27 cellular contexts compared by ENCODE assay signal in the genomic region with DNA sequence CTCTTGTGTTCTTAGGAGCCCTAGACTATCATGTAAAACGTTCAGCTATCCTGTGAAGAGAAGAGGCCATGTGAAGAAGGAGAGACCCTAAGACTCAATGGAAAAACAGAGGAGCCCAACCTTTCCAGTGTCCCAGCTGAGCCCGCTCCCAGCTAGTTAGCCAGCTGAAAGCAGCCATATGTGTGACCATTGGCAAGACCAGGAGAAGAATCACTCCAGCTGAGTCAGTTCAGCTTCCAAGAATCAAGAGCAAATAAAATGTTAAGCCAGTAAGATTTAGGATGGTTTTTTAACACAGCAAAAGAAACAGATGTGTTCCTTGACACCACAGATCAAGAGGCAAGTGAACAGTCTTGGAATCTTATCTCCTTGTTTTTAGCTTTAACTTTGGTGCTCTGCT.
DNase-seq lines count a peak whose midpoint lies in the region; ATAC-seq and TF ChIP-seq lines count a peak whose summit lies in the region.
"Had no signal": no experiment of that assay in that cellular context is flagged by ENCODE, and none has a peak within 500 bp of the region (broad histone marks: within the 10 kb centered on the region; RNA-seq: fewer than 3 reads in every experiment).

No MANE protein-coding gene starts in this region.

- H3K9me3 ChIP-seq in SJSA1 (replicated peaks), result no peaks in the 10 kb centered on the region
- no peaks in the 10 kb centered on the region for H3K9me3 ChIP-seq in heart left ventricle
- H3K9me3 ChIP-seq: ascending aorta; BLaER1 treated with 17β-estradiol and CSF1 and Interleukin-3, amounts not matched to agents 10 nM and 100 nM; mucosa of descending colon; testis had no signal

- H3K27me3 ChIP-seq in SJSA1 (replicated peaks) (no peaks in the 10 kb centered on the region), heart left ventricle (no peaks in the 10 kb centered on the region)
- H3K27me3 ChIP-seq: ascending aorta; BLaER1 treated with 17β-estradiol and CSF1 and Interleukin-3, amounts not matched to agents 10 nM and 100 nM; hepatocyte; testis had no signal

- H3K4me3 ChIP-seq in AG10803 (ENCODE audit: low read length) (no peak overlapping the region), SJSA1 (no peak overlapping the region), heart left ventricle (no peak overlapping the region)
- H3K4me3 ChIP-seq: ascending aorta; BLaER1 treated with 17β-estradiol and CSF1 and Interleukin-3, amounts not matched to agents 10 nM and 100 nM; hepatocyte; lung; mucosa of descending colon; smooth muscle cell; testis had no signal

- DNase-seq in AG10803 (ENCODE audit: low read depth) (peak; percentile 49), SJSA1 (ENCODE audit: low read depth in 1 of 2, low spot score in 2 of 2) (no peak), heart left ventricle (no peak), sciatic nerve (ENCODE audit: low spot score) (no peak), NCI-H524 treated with DMSO at 0.1 percent for 48 hours (lab: John Stamatoyannopoulos, UW) (no peak), COLO829 (ENCODE audit: low spot score) (no peak)
- DNase-seq: activated CD4-positive, alpha-beta T cell treated with anti-CD3 and anti-CD28 coated beads, Interleukin-2, amount 10 ng/mL, durations not matched to agents 7 days and 5 days; activated gamma-delta T cell treated with Interleukin-2 at 50 U/mL for 16 hours; activated T-cell treated with anti-CD3 and anti-CD28 coated beads, Interleukin-2, amount 50 U/mL, for 1 hour; central memory CD4-positive, alpha-beta T cell; COR-L47; H9; mucosa of descending colon; NCI-H1930; NCI-H524; retina; stimulated activated naive CD4-positive, alpha-beta T cell; testis had no signal

- peak overlapping the region; percentile 81; the same call in 1 of the 2 replicates for H3K27ac ChIP-seq in SJSA1
- H3K27ac ChIP-seq in heart left ventricle, result peak overlapping the region in 7 of 12 donors; percentile 25 to 80 (median 64)
- H3K27ac ChIP-seq: BLaER1 treated with 17β-estradiol and CSF1 and Interleukin-3, amounts not matched to agents 10 nM and 100 nM; hepatocyte; KMS-11; testis had no signal

- TF ChIP-seq CTCF in AG10803 (conservative IDR thresholded peaks at IDR 0.05; ENCODE audit: low read length) (no peak), heart left ventricle (IDR thresholded peaks at IDR 0.05) (no peak)

- TF ChIP-seq POLR2A in heart left ventricle (IDR thresholded peaks at IDR 0.05), result no peak

- H3K4me1 ChIP-seq in SJSA1 (replicated peaks) (peaks cover 31% of the 10 kb centered on the region), heart left ventricle (peaks cover 3 to 53% (median 27%) of the 10 kb centered on the region in 12 donors)

- WGBS in heart left ventricle, 4 donors, result 74 to 85% (median 79%) methylated on average over 2 of the region's 2 CpGs

- ATAC-seq in heart left ventricle (peak; percentile 15 to 39 (median 26)), sciatic nerve (peak; percentile 11), HG03159 (IDR thresholded peaks at IDR 0.05; ENCODE audit: unreplicated experiment) (no peak), GM19035 (IDR thresholded peaks at IDR 0.05; ENCODE audit: unreplicated experiment) (no peak)
- ATAC-seq: mucosa of descending colon; natural killer cell treated with Interleukin-12 subunit alpha and Interleukin-12 subunit beta and Interleukin-15 and Interleukin-18, amount 100 ng/mL, for 72 hours had no signal

- no peaks in the 10 kb centered on the region for H3K36me3 ChIP-seq in SJSA1
- no peaks in the 10 kb centered on the region for H3K36me3 ChIP-seq in heart left ventricle
- H3K36me3 ChIP-seq: ascending aorta; BLaER1 treated with 17β-estradiol and CSF1 and Interleukin-3, amounts not matched to agents 10 nM and 100 nM had no signal

- intact Hi-C loops in heart left ventricle (cut with DNase I) (loop anchor here in 1 of 10 donors (5.0 kb wide), 1 partner anchor 75 kb away; no protein-coding TSS in a partner anchor), sciatic nerve (cut with DNase I) (no loop called here)

Comparison
In these comparisons a context has a peak if more than half of its experiments do, and no peak if none do; other contexts are left out.
1. ATAC-seq: peak in heart left ventricle (4 of 4) and sciatic nerve (single experiment); none in HG03159 (single experiment) and GM19035 (single experiment).